Comparison of ENCODE assay signal across 7 cellular contexts in the genomic region with DNA sequence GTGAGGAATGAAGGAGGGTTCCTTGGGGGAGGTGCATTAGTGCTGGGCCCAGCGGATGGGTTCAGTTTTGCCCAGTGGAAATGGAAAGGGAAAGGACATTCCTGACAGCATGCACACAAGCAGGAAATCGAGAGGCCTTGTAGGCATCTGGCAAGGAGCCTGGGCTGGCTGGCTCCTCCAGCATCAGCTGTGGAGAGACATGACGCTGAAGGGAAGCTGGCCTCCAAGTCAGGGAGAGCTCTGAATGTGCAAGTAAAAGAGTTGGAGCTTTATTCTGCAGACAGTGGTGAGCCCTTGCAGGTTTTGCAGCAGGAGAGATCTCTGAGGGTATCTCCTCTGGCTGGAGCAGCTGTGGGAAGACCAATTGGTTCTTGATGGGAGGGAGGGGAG.
DNase-seq lines count a peak whose midpoint lies in the region; ATAC-seq and TF ChIP-seq lines count a peak whose summit lies in the region.

No MANE protein-coding gene starts in this region.

- no peak overlapping the region for H3K4me3 Mint-ChIP-seq in activated T-helper 17 cell treated with anti-CD3 and anti-CD28 coated beads, Interleukin-2, amount 50 U/mL, for 72 hours

- WGBS in thyroid gland, 2 donors = 14 to 20% methylated on average over 3 of the region's 3 CpGs

- peak; percentile 75 for DNase-seq in NCI-H2029 (lab: John Stamatoyannopoulos, UW)
- DNase-seq in cerebellum (ENCODE audit: low spot score) = peak; percentile 86
- peak; percentile 66 for DNase-seq in left lobe of liver (ENCODE audit: low spot score)
- peak; percentile 79 to 86 for DNase-seq in thyroid gland

- no peaks in the 10 kb centered on the region for H3K27me3 ChIP-seq in thyroid gland

- no peaks in the 10 kb centered on the region for H3K9me3 Mint-ChIP-seq in activated T-helper 17 cell treated with anti-CD3 and anti-CD28 coated beads, Interleukin-2, amount 50 U/mL, for 72 hours

- no peak for TF ChIP-seq POLR2A in thyroid gland (IDR thresholded peaks at IDR 0.05)

- no peak overlapping the region for H3K27ac Mint-ChIP-seq in activated T-helper 17 cell treated with anti-CD3 and anti-CD28 coated beads, Interleukin-2, amount 50 U/mL, for 72 hours

- H3K9me3 ChIP-seq in thyroid gland = no peaks in the 10 kb centered on the region

- TF ChIP-seq CTCF in thyroid gland (IDR thresholded peaks at IDR 0.05) = no peak

- H3K27me3 Mint-ChIP-seq in activated T-helper 17 cell treated with anti-CD3 and anti-CD28 coated beads, Interleukin-2, amount 50 U/mL, for 72 hours = no peaks in the 10 kb centered on the region

- H3K36me3 Mint-ChIP-seq in activated T-helper 17 cell treated with anti-CD3 and anti-CD28 coated beads, Interleukin-2, amount 50 U/mL, for 72 hours (ENCODE audit: low read depth) = no peaks in the 10 kb centered on the region

- intact Hi-C loops in thyroid gland (cut with DNase I) = no loop called here

- H3K4me3 ChIP-seq in thyroid gland (replicated peaks in 1 of 3) = no peak overlapping the region

- H3K4me1 ChIP-seq in thyroid gland = peaks cover 38 to 47% of the 10 kb centered on the region in 2 donors

- no peaks in the 10 kb centered on the region for H3K36me3 ChIP-seq in thyroid gland

- no peaks in the 10 kb centered on the region for H3K4me1 Mint-ChIP-seq in activated T-helper 17 cell treated with anti-CD3 and anti-CD28 coated beads, Interleukin-2, amount 50 U/mL, for 72 hours

- ATAC-seq in left lobe of liver (peak; percentile 70), HG02970 (IDR thresholded peaks at IDR 0.05; ENCODE audit: low FRiP score, unreplicated experiment) (no peak), GM21619 (IDR thresholded peaks at IDR 0.05; ENCODE audit: unreplicated experiment) (no peak)
- ATAC-seq in activated T-helper 17 cell treated with anti-CD3 and anti-CD28 coated beads, Interleukin-2, amount 50 U/mL, for 72 hours (replicated peaks) = no peak

- H3K27ac ChIP-seq in thyroid gland = peak overlapping the region; percentile 31 to 74 (median 68)
